In the genomic region with DNA sequence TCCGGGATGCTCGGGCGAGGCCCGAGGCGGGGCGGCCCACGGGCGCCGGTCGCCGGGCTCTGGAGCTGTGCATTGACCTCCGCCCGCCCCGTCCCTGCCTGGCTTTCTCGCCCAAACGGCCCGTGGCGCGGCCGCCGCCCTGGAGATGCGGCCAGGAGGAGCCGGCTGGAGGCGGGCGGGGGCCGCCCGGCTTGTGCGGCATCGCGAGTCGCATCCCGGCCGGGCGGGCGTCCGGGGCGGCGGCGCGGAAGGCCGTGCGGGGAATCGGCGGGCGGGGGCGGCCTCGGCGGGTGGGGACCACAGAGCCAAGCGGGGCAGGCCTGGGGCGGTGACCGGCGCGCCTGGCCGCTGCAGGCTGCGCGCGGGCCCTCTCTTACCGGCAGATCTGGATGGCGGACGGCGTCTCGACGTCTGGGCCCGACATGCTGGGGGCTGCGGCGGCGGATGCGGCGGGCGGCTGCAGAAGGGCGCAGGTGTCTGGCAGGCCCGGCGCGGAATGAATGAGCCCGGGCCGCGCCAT, we compare ENCODE assay signal across 8 cellular contexts. TPM values are rescaled to one million over a fixed set of nuclear protein-coding genes. Genes with fewer than 3 reads are reported as not detected.
A peak's percentile ranks its signal among the peaks of the same experiment; 100 is the strongest.
DNase-seq lines count a peak whose midpoint lies in the region; ATAC-seq and TF ChIP-seq lines count a peak whose summit lies in the region.

No MANE protein-coding gene starts in this region.

- peak overlapping the region; percentile 69 for H3K4me2 ChIP-seq in mesenchymal stem cell (ENCODE audit: low read length, poor library complexity, severe bottlenecking)

- no peaks in the 10 kb centered on the region for H3K9me3 ChIP-seq in mesenchymal stem cell (ENCODE audit: control insufficient read depth, low read length)

- peak overlapping the region; percentile 91 to 95 (median 94) for H3K4me3 Mint-ChIP-seq in brain

- H3K79me1 ChIP-seq in mesenchymal stem cell (replicated peaks; ENCODE audit: low read length, poor library complexity, severe bottlenecking) = peaks cover 18% of the 10 kb centered on the region

- peak; percentile 30 for DNase-seq in AG08395 (ENCODE audit: low spot score)
- DNase-seq in HL-60 (ENCODE audit: low read depth in 1 of 2, low spot score in 1 of 2) = no peak
- DNase-seq in mesenchymal stem cell = no peak
- DNase-seq in NCI-H1105 (lab: John Stamatoyannopoulos, UW) = no peak
- no peak for DNase-seq in NK-92 treated with Interleukin-12 subunit alpha and Interleukin-12 subunit beta, amount 100 ng/mL, for 24 hours (lab: John Stamatoyannopoulos, UW)
- DNase-seq in NCI-H187 (lab: John Stamatoyannopoulos, UW) = no peak

- H4K8ac ChIP-seq in mesenchymal stem cell (ENCODE audit: low read length) = no peak overlapping the region

- H3K9me3 Mint-ChIP-seq in brain = peaks cover 0 to 3% (median 2%) of the 10 kb centered on the region in 5 experiments

- peak overlapping the region; percentile 49 for H2AFZ ChIP-seq in mesenchymal stem cell (ENCODE audit: low read depth, low read length)

- H3K4me3 ChIP-seq in HL-60 (replicated peaks; ENCODE audit: insufficient read depth, low read length) = peak overlapping the region; percentile 67
- peak overlapping the region; percentile 74 to 76 for H3K4me3 ChIP-seq in mesenchymal stem cell (ENCODE audit: insufficient read depth in 1 of 2, low read depth in 1 of 2, low read length in 2 of 2)

- H2AK5ac ChIP-seq in mesenchymal stem cell (ENCODE audit: low read length, severe bottlenecking) = no peak overlapping the region

- peak; percentile 24 for ATAC-seq in GM19035 (IDR thresholded peaks at IDR 0.05; ENCODE audit: unreplicated experiment)

- H3K18ac ChIP-seq in mesenchymal stem cell (ENCODE audit: low read depth in 1 of 2, low read length in 2 of 2) = peak overlapping the region in 1 of 2 experiments; percentile 25

- H3K14ac ChIP-seq in mesenchymal stem cell (ENCODE audit: low read length in 2 of 2) = no peak overlapping the region

- H3K4ac ChIP-seq in mesenchymal stem cell (ENCODE audit: low read depth in 1 of 2, low read length in 2 of 2) = no peak overlapping the region

- no peaks in the 10 kb centered on the region for H3K27me3 ChIP-seq in HL-60 (ENCODE audit: insufficient read depth, poor library complexity, severe bottlenecking)
- peaks cover 0 to 6% of the 10 kb centered on the region in 2 experiments for H3K27me3 ChIP-seq in mesenchymal stem cell (ENCODE audit: control insufficient read depth in 1 of 2, insufficient read depth in 1 of 2, low read length in 2 of 2)

- peaks cover 17% of the 10 kb centered on the region for H3K36me3 Mint-ChIP-seq in brain

- H2BK12ac ChIP-seq in mesenchymal stem cell (ENCODE audit: low read length in 2 of 2) = no peak overlapping the region

- peaks cover 54% of the 10 kb centered on the region for H3K4me1 Mint-ChIP-seq in brain

- H3K36me3 ChIP-seq in mesenchymal stem cell (ENCODE audit: control insufficient read depth in 1 of 2, insufficient read depth in 2 of 2, low read depth in 1 of 2, low read length in 2 of 2) = no peaks in the 10 kb centered on the region

- H3K23ac ChIP-seq in mesenchymal stem cell (ENCODE audit: low read length in 2 of 2) = no peak overlapping the region

- no peak overlapping the region for H2BK15ac ChIP-seq in mesenchymal stem cell (ENCODE audit: low read depth, poor library complexity, severe bottlenecking)

- peaks cover 19% of the 10 kb centered on the region for H3K27me3 Mint-ChIP-seq in brain

- H3K9ac ChIP-seq in mesenchymal stem cell (ENCODE audit: low read length) = peak overlapping the region; percentile 73

- no peak for TF ChIP-seq CTCF in HL-60 (IDR thresholded peaks at IDR 0.05; ENCODE audit: insufficient read depth, low read length)
- TF ChIP-seq CTCF in brain (conservative IDR thresholded peaks at IDR 0.05) = no peak

- peak overlapping the region in 4 of 5 experiments; percentile 77 to 93 (median 81) for H3K27ac Mint-ChIP-seq in brain

- no peak overlapping the region for H4K91ac ChIP-seq in mesenchymal stem cell (ENCODE audit: low read length)

- H3K4me1 ChIP-seq in mesenchymal stem cell (ENCODE audit: control insufficient read depth, insufficient read depth, low read depth, low read length) = peaks cover 13% of the 10 kb centered on the region

- H3K27ac ChIP-seq in HL-60 (replicated peaks) (peak overlapping the region; percentile 41; the same call in 1 of the 2 replicates), mesenchymal stem cell (ENCODE audit: low read length, poor library complexity, severe bottlenecking) (no peak overlapping the region)

- WGBS in mesenchymal stem cell = under 1% methylated on average over 52 of the region's 77 CpGs

- H2BK5ac ChIP-seq in mesenchymal stem cell (ENCODE audit: low read depth, low read length, poor library complexity, severe bottlenecking) = no peak overlapping the region

- H2BK120ac ChIP-seq in mesenchymal stem cell (ENCODE audit: low read depth, low read length) = no peak overlapping the region

RNA-seq across cellular contexts. Expression of a gene that starts 0.6 kb away (rescaled TPM):
- polyA plus RNA-seq in brain (ENCODE audit: insufficient read depth, low read depth, low replicate concordance) = 117 TPM
- polyA plus RNA-seq in mesenchymal stem cell (2013, experiment 1 of 2) = 67.2 TPM
- 69.0 TPM for polyA plus RNA-seq in mesenchymal stem cell (2013, experiment 2 of 2)

RNA-seq across cellular contexts. Expression of a gene that starts 26.8 kb away (rescaled TPM):
- polyA plus RNA-seq in brain (ENCODE audit: insufficient read depth, low read depth, low replicate concordance) = not detected
- polyA plus RNA-seq in mesenchymal stem cell (2013, experiment 1 of 2) = 0.07 TPM
- polyA plus RNA-seq in mesenchymal stem cell (2013, experiment 2 of 2) = 0.05 TPM

RNA-seq across cellular contexts. Expression of a gene that starts 31.6 kb away (rescaled TPM):
- polyA plus RNA-seq in brain (ENCODE audit: insufficient read depth, low read depth, low replicate concordance) = 23.7 TPM
- 0.06 TPM for polyA plus RNA-seq in mesenchymal stem cell (2013, experiment 1 of 2)
- not detected for polyA plus RNA-seq in mesenchymal stem cell (2013, experiment 2 of 2)
